ENCODE assay signal across 11 cellular contexts in the genomic region with DNA sequence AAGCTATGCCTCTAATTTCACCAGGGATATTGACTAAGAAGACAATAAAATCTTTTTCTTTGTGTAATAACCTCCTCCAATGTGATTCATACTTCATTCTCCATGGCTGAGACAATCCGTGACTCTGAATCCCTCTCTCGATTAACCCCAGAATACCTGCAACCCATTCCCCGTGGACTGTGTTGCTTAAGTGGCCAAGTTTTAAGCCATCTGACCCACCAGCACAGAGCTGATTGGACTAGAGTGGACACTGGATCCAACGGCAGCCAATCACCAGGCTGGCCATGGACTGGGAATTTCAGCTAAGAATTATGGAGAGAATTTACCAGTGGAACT. TPM values are rescaled to one million over a fixed set of nuclear protein-coding genes. Genes with fewer than 3 reads are reported as not detected.
A peak's percentile ranks its signal among the peaks of the same experiment; 100 is the strongest.
DNase-seq lines count a peak whose midpoint lies in the region; FAIRE-seq and TF ChIP-seq lines count a peak whose summit lies in the region.
"Had no signal": no experiment of that assay in that cellular context is flagged by ENCODE, and none has a peak within 500 bp of the region (broad histone marks: within the 10 kb centered on the region; RNA-seq: fewer than 3 reads in every experiment).

No MANE protein-coding gene starts in this region.

- H3K27ac ChIP-seq in ACC112 (ENCODE audit: low read depth, low read length) (peak overlapping the region; percentile 31; the same call in 1 of the 2 replicates), small intestine (ENCODE audit: low read depth in 1 of 2, low read length in 1 of 2) (peak overlapping the region in 1 of 2 donors; percentile 73)

- no peak overlapping the region for H2AFZ ChIP-seq in ACC112 (ENCODE audit: low read length, unreplicated experiment)

- no peak overlapping the region for H3K4me3 ChIP-seq in ACC112 (ENCODE audit: low read depth, low read length)
- H3K4me3 ChIP-seq in small intestine (ENCODE audit: low read depth in 1 of 2, low read length in 2 of 2) = no peak overlapping the region

- DNase-seq in M059J (ENCODE audit: low read depth) (peak; percentile 55), endothelial cell (ENCODE audit: low spot score) (no peak), DMS153 treated with DMSO at 0.1 percent for 48 hours (lab: John Stamatoyannopoulos, UW; ENCODE audit: unreplicated experiment) (no peak), small intestine (no peak), NCI-H1092 (lab: John Stamatoyannopoulos, UW) (no peak), G401 (ENCODE audit: low spot score) (no peak)
- DNase-seq: NCI-H526 had no signal

- no peaks in the 10 kb centered on the region for H3K36me3 Mint-ChIP-seq in endothelial cell (ENCODE audit: low read depth, unreplicated experiment)
- H3K36me3 Mint-ChIP-seq in nephron (ENCODE audit: low read depth) = peaks cover 3% of the 10 kb centered on the region

- H3K4me3 Mint-ChIP-seq in endothelial cell (ENCODE audit: unreplicated experiment) (no peak overlapping the region), nephron (peak overlapping the region; percentile 24 to 80 (median 79))

- no peaks in the 10 kb centered on the region for H3K36me3 ChIP-seq in ACC112 (ENCODE audit: insufficient read depth, low read length)
- H3K36me3 ChIP-seq in small intestine (ENCODE audit: control insufficient read depth in 2 of 2, insufficient read depth in 2 of 2, low read length in 2 of 2) = no peaks in the 10 kb centered on the region
- H3K36me3 ChIP-seq: BE2C had no signal

- H3K9me3 Mint-ChIP-seq in endothelial cell (ENCODE audit: unreplicated experiment) (no peaks in the 10 kb centered on the region), nephron (no peaks in the 10 kb centered on the region)

- no peaks in the 10 kb centered on the region for H3K27me3 ChIP-seq in ACC112 (ENCODE audit: insufficient read depth, low read length)
- no peaks in the 10 kb centered on the region for H3K27me3 ChIP-seq in small intestine (ENCODE audit: control insufficient read depth in 2 of 2, insufficient read depth in 2 of 2, low read length in 2 of 2)
- H3K27me3 ChIP-seq: BE2C had no signal

- 76 to 88% (median 76%) methylated on average over 4 of the region's 4 CpGs for WGBS in small intestine, 3 donors

- H3K4me1 ChIP-seq in ACC112 (ENCODE audit: control insufficient read depth, insufficient read depth, low read length, unreplicated experiment) (peaks cover 24% of the 10 kb centered on the region), small intestine (ENCODE audit: control insufficient read depth in 2 of 2, insufficient read depth in 1 of 2, low read depth in 1 of 2, low read length in 1 of 2) (peaks cover 0 to 3% of the 10 kb centered on the region in 2 donors)

- H3K27ac Mint-ChIP-seq in endothelial cell (ENCODE audit: unreplicated experiment) (peak overlapping the region; percentile 86), nephron (peak overlapping the region; percentile 99 to 100 (median 100))

- FAIRE-seq in small intestine (lab: Jason Lieb, UNC) = no peak

- no peaks in the 10 kb centered on the region for H3K9me3 ChIP-seq in small intestine (ENCODE audit: control insufficient read depth, low read depth)
- H3K9me3 ChIP-seq: BE2C had no signal

- in situ Hi-C loops in G401 (cut with HindIII; ENCODE audit: low sequenced_read_pairs) = no loop called here

- TF ChIP-seq CTCF in endothelial cell (IDR thresholded peaks at IDR 0.05; ENCODE audit: unreplicated experiment) = no peak
- no peak for TF ChIP-seq CTCF in nephron (IDR thresholded peaks at IDR 0.05; ENCODE audit: unreplicated experiment in 3 of 3)

- peaks cover 5% of the 10 kb centered on the region for H3K27me3 Mint-ChIP-seq in endothelial cell (ENCODE audit: unreplicated experiment)
- no peaks in the 10 kb centered on the region for H3K27me3 Mint-ChIP-seq in nephron (ENCODE audit: low read depth)

- peaks cover 14% of the 10 kb centered on the region for H3K4me1 Mint-ChIP-seq in endothelial cell (ENCODE audit: unreplicated experiment)
- peaks cover 72% of the 10 kb centered on the region for H3K4me1 Mint-ChIP-seq in nephron

- H3K79me2 ChIP-seq in ACC112 (ENCODE audit: control insufficient read depth, insufficient read depth, low read length, unreplicated experiment) = no peaks in the 10 kb centered on the region

RNA-seq across cellular contexts. Expression of gene CCIN, which starts 5.4 kb away (rescaled TPM):
- total RNA-seq in M059J (2014; rRNA removed; shearing (Covaris generic)) = 0.42 TPM in 1 of 2 replicates, not detected in the other
- total RNA-seq in endothelial cell (ENCODE audit: unreplicated experiment) = not detected
- polyA plus RNA-seq in small intestine = under 1 TPM in 1 of 3 donors, not detected in 2; 0.04 TPM
- total RNA-seq in G401 (2014; rRNA removed; shearing (Covaris generic)) = 0.62 TPM in 1 of 2 replicates, not detected in the other
- total RNA-seq: HT-29 had no signal

RNA-seq across cellular contexts. Expression of gene CLTA, which starts 26.9 kb away (rescaled TPM):
- 432 and 496 TPM in 2 replicates for total RNA-seq in M059J (2014; rRNA removed; shearing (Covaris generic))
- total RNA-seq in endothelial cell (ENCODE audit: unreplicated experiment) = 330 TPM
- polyA plus RNA-seq in small intestine = 100 to 1,000 TPM; 176 to 279 (median 276) TPM
- total RNA-seq in G401 (2014; rRNA removed; shearing (Covaris generic)) = 630 and 665 TPM in 2 replicates

RNA-seq across cellular contexts. Expression of gene GLIPR2, which starts 27.3 kb away (rescaled TPM):
- total RNA-seq in M059J (2014; rRNA removed; shearing (Covaris generic)) = 6.7 and 10.1 TPM in 2 replicates
- total RNA-seq in endothelial cell (ENCODE audit: unreplicated experiment) = 6.3 TPM
- 10 to 100 TPM in 2 of 3 donors, 1 to 10 TPM in 1; 3.4 to 22.3 (median 13.0) TPM for polyA plus RNA-seq in small intestine
- 15.0 and 19.8 TPM in 2 replicates for total RNA-seq in G401 (2014; rRNA removed; shearing (Covaris generic))
